In genomic region chr21:29024474-29025327, GRCh38 we compare ENCODE assay signal across 1 cellular context.
A peak's percentile ranks its signal among the peaks of the same experiment; 100 is the strongest.
TF ChIP-seq lines count a peak whose summit lies in the region.

Gene USP16, plus strand, starts transcription at chr21:29024668. Its CDS starts 3,246 bp downstream, at chr21:29027914.

TF ChIP-seq in HepG2, 621 proteins besides CTCF, POLR2A, EP300 and RAD21 (continued from another document and continues in another):
- TF ChIP-seq ZNF691 (CRISPR knock-in tag; IDR thresholded peaks at IDR 0.05; ENCODE audit: borderline replicate concordance, low read depth) = no peak; the same call in 1 of the 2 replicates
- 0 out of 2 replicates have a peak, but pooled peaks have one; percentile 38 for TF ChIP-seq SRF (IDR thresholded peaks at IDR 0.05; ENCODE audit: low read depth, low read length)
- no peak for TF ChIP-seq ZNF775 (CRISPR knock-in tag; IDR thresholded peaks at IDR 0.05; ENCODE audit: borderline replicate concordance)
- peak; percentile 98 for TF ChIP-seq ZNF574 (CRISPR knock-in tag; IDR thresholded peaks at IDR 0.05)
- TF ChIP-seq ZBTB20 (CRISPR knock-in tag; IDR thresholded peaks at IDR 0.05; ENCODE audit: borderline replicate concordance, low read depth) = peak; percentile 74; the same call in 1 of the 2 replicates
- no peak for TF ChIP-seq IRF1 (CRISPR knock-in tag; IDR thresholded peaks at IDR 0.05; ENCODE audit: low read depth)
- TF ChIP-seq CSRNP2 (CRISPR knock-in tag; conservative IDR thresholded peaks at IDR 0.05; ENCODE audit: low read depth) = no peak
- no peak for TF ChIP-seq ZNF839 (CRISPR knock-in tag; IDR thresholded peaks at IDR 0.05; ENCODE audit: borderline replicate concordance)
- TF ChIP-seq ZNF350 (CRISPR knock-in tag; IDR thresholded peaks at IDR 0.05; ENCODE audit: borderline replicate concordance, low read depth) = peak; percentile 55; the same call in 1 of the 2 replicates
- TF ChIP-seq ZFP41 (CRISPR knock-in tag; IDR thresholded peaks at IDR 0.05; ENCODE audit: borderline replicate concordance) = no peak
- TF ChIP-seq PHF20 (CRISPR knock-in tag; IDR thresholded peaks at IDR 0.05) = peak; percentile 98
- TF ChIP-seq GFI1 (CRISPR knock-in tag; IDR thresholded peaks at IDR 0.05; ENCODE audit: borderline replicate concordance) = no peak; the same call in 1 of the 2 replicates
- TF ChIP-seq NFKB2 (CRISPR knock-in tag; IDR thresholded peaks at IDR 0.05; ENCODE audit: borderline replicate concordance) = peak; percentile 85
- no peak for TF ChIP-seq ZBTB1 (CRISPR knock-in tag; IDR thresholded peaks at IDR 0.05; ENCODE audit: borderline replicate concordance)
- no peak for TF ChIP-seq ARHGAP35 (CRISPR knock-in tag; IDR thresholded peaks at IDR 0.05; ENCODE audit: borderline replicate concordance)
- TF ChIP-seq ZNF878 (CRISPR knock-in tag; IDR thresholded peaks at IDR 0.05) = no peak
- TF ChIP-seq POGZ (CRISPR knock-in tag; IDR thresholded peaks at IDR 0.05) = no peak
- TF ChIP-seq ZNF816 (CRISPR knock-in tag; IDR thresholded peaks at IDR 0.05; ENCODE audit: borderline replicate concordance) = no peak
- peak; percentile 100 for TF ChIP-seq NFYB (CRISPR knock-in tag; IDR thresholded peaks at IDR 0.05)
- TF ChIP-seq MAFF (IDR thresholded peaks at IDR 0.05; ENCODE audit: low read depth, low read length) = no peak
- peak; percentile 69 for TF ChIP-seq SALL1 (CRISPR knock-in tag; IDR thresholded peaks at IDR 0.05)
- no peak for TF ChIP-seq ARNTL (CRISPR knock-in tag; IDR thresholded peaks at IDR 0.05)
- no peak for TF ChIP-seq ZNF441 (CRISPR knock-in tag; IDR thresholded peaks at IDR 0.05; ENCODE audit: borderline replicate concordance)
- 0 out of 2 replicates have a peak, but pooled peaks have one; percentile 72 for TF ChIP-seq ZBTB10 (CRISPR knock-in tag; IDR thresholded peaks at IDR 0.05; ENCODE audit: borderline replicate concordance)
- TF ChIP-seq BCL6 (CRISPR knock-in tag; IDR thresholded peaks at IDR 0.05) = peak; percentile 43; the same call in 1 of the 2 replicates
- no peak for TF ChIP-seq SP1 (IDR thresholded peaks at IDR 0.05)
- 0 out of 2 replicates have a peak, but pooled peaks have one; percentile 30 for TF ChIP-seq SP1 (CRISPR knock-in tag; IDR thresholded peaks at IDR 0.05)
- no peak for TF ChIP-seq ZNF136 (CRISPR knock-in tag; IDR thresholded peaks at IDR 0.05; ENCODE audit: low read depth)
- no peak for TF ChIP-seq RBM22 (optimal IDR thresholded peaks at IDR 0.05; ENCODE audit: low read length)
- TF ChIP-seq IKZF1 (IDR thresholded peaks at IDR 0.05) = no peak
- peak; percentile 15; the same call in 1 of the 2 replicates for TF ChIP-seq MEF2D (CRISPR knock-in tag; IDR thresholded peaks at IDR 0.05)
- no peak for TF ChIP-seq ZNF160 (CRISPR knock-in tag; IDR thresholded peaks at IDR 0.05)
- TF ChIP-seq SMAD3 (CRISPR knock-in tag; IDR thresholded peaks at IDR 0.05) = peak; percentile 50; the same call in 1 of the 2 replicates
- no peak for TF ChIP-seq SMC3 (IDR thresholded peaks at IDR 0.05; ENCODE audit: low read length)
- no peak for TF ChIP-seq ZNF569 (CRISPR knock-in tag; IDR thresholded peaks at IDR 0.05; ENCODE audit: borderline replicate concordance)
- TF ChIP-seq ZNF687 (CRISPR knock-in tag; IDR thresholded peaks at IDR 0.05) = peak; percentile 77
- peak; percentile 53; the same call in 1 of the 2 replicates for TF ChIP-seq LBX2 (CRISPR knock-in tag; IDR thresholded peaks at IDR 0.05; ENCODE audit: borderline replicate concordance)
- peak; percentile 63; the same call in 1 of the 2 replicates for TF ChIP-seq ZNF124 (CRISPR knock-in tag; IDR thresholded peaks at IDR 0.05)
- TF ChIP-seq IRF2 (CRISPR knock-in tag; IDR thresholded peaks at IDR 0.05) = peak; percentile 57; the same call in 1 of the 2 replicates
- no peak for TF ChIP-seq STAT5B (CRISPR knock-in tag; IDR thresholded peaks at IDR 0.05)
- peak; percentile 82; the same call in 1 of the 2 replicates for TF ChIP-seq AHR (CRISPR knock-in tag; IDR thresholded peaks at IDR 0.05)
- no peak for TF ChIP-seq ZBTB37 (CRISPR knock-in tag; IDR thresholded peaks at IDR 0.05)
- TF ChIP-seq ZSCAN9 (CRISPR knock-in tag; IDR thresholded peaks at IDR 0.05; ENCODE audit: borderline replicate concordance) = no peak
- no peak for TF ChIP-seq ZMAT5 (CRISPR knock-in tag; IDR thresholded peaks at IDR 0.05; ENCODE audit: borderline replicate concordance, low read depth)
- TF ChIP-seq PITX1 (CRISPR knock-in tag; IDR thresholded peaks at IDR 0.05) = peak; percentile 46
- no peak for TF ChIP-seq ZNF329 (CRISPR knock-in tag; IDR thresholded peaks at IDR 0.05; ENCODE audit: low read depth)
- TF ChIP-seq ZNF512 (CRISPR knock-in tag; IDR thresholded peaks at IDR 0.05) = no peak
- TF ChIP-seq THAP7 (CRISPR knock-in tag; IDR thresholded peaks at IDR 0.05) = 0 out of 2 replicates have a peak, but pooled peaks have one; percentile 33
- no peak for TF ChIP-seq AGO1 (IDR thresholded peaks at IDR 0.05; ENCODE audit: low read depth, low read length, poor library complexity, severe bottlenecking)
- no peak for TF ChIP-seq FOSL2 (CRISPR knock-in tag; IDR thresholded peaks at IDR 0.05)
